Comparison of ENCODE assay signal across 23 cellular contexts in genomic region chr7:1396195-1396594, GRCh38.
"Had no signal": no experiment of that assay in that cellular context is flagged by ENCODE, and none has a peak within 500 bp of the region (broad histone marks: within the 10 kb centered on the region; RNA-seq: fewer than 3 reads in every experiment).

No MANE protein-coding gene starts in this region.

- H3K4me3 ChIP-seq: SJCRH30 had no signal

- H3K4me1 ChIP-seq: SJCRH30 had no signal

- ATAC-seq: HepG2, SK-N-SH treated with all-trans-retinoic acid at 6 μM for 48 hours had no signal

- H3K9ac ChIP-seq: KMS-11 had no signal

- H3K27ac ChIP-seq: KMS-11, SJCRH30 had no signal

- FAIRE-seq: HepG2, RCC 7860 had no signal

- H3K27me3 ChIP-seq: SJCRH30 had no signal

- H3K36me3 ChIP-seq: SJCRH30 had no signal

- DNase-seq: IMR-90, Kasumi-1, MM.1S, NCI-H1092 treated with DMSO at 0.1 percent for 48 hours, NCI-H1436, NCI-H187, NCI-H2029, NCI-H2081 treated with DMSO at 0.1 percent for 48 hours, NCI-H2171, NCI-H226, NCI-H446, NCI-H510A, NCI-H524 treated with DMSO at 0.1 percent for 48 hours, NCI-H69, NCI-H774, RPMI8226, SHP77, SJCRH30, T-helper 1 cell had no signal

- H3K9me3 ChIP-seq: SJCRH30 had no signal

- H3K4me2 ChIP-seq: KMS-11 had no signal
